Comparison of ENCODE assay signal across 25 cellular contexts in the genomic region with DNA sequence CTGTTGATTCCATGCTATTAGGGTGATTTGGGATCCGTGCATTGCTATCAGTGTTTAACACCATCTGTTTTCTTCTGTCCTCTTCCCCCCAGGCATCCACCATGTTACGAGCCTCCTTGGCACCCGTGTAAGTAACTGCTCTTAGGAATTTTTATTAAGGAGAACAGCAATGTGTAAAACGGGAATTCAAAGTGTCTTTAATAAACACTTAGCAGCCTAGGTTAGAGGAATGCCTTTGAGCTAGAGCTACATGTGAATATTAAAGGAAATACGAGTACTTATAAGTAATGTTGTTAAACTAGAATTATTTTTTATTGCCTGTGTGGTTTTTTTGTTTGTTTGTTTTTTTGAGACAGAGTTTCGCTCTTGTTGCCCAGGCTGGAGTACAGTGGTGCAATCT.
"Had no signal": no experiment of that assay in that cellular context is flagged by ENCODE, and none has a peak within 500 bp of the region (broad histone marks: within the 10 kb centered on the region; RNA-seq: fewer than 3 reads in every experiment).

No MANE protein-coding gene starts in this region.

- ATAC-seq: left cardiac atrium; left lobe of liver; lower lobe of right lung; natural killer cell; right lobe of liver; stimulated activated memory B cell treated with anti-CD40 and anti-IgM and Interleukin-4, amounts not matched to agents 10 μg/mL and 1 μg/mL and 100 μg/mL, for 72 hours; stimulated activated naive CD8-positive, alpha-beta T cell treated with anti-CD3 and anti-CD28 coated beads, Interleukin-15, amount 100 ng/mL, for 72 hours had no signal

- H3K4me1 Mint-ChIP-seq: naive B cell; natural killer cell; stimulated activated memory B cell treated with anti-CD40 and anti-IgM and Interleukin-4, amounts not matched to agents 10 μg/mL and 1 μg/mL and 100 μg/mL, for 72 hours had no signal

- H3K9me3 Mint-ChIP-seq: naive B cell; natural killer cell; stimulated activated memory B cell treated with anti-CD40 and anti-IgM and Interleukin-4, amounts not matched to agents 10 μg/mL and 1 μg/mL and 100 μg/mL, for 72 hours; stimulated activated naive CD8-positive, alpha-beta T cell treated with anti-CD3 and anti-CD28 coated beads, Interleukin-15, amount 100 ng/mL, for 72 hours; type B pancreatic cell had no signal

- H3K36me3 Mint-ChIP-seq: naive B cell, natural killer cell had no signal

- H3K4me3 ChIP-seq: lower lobe of right lung, ovary, right atrium auricular region, right lobe of liver, smooth muscle cell, tibial nerve, uterus had no signal

- H3K27ac Mint-ChIP-seq: naive B cell; natural killer cell; progenitor cell of endocrine pancreas; stimulated activated memory B cell treated with anti-CD40 and anti-IgM and Interleukin-4, amounts not matched to agents 10 μg/mL and 1 μg/mL and 100 μg/mL, for 72 hours; stimulated activated naive CD8-positive, alpha-beta T cell treated with anti-CD3 and anti-CD28 coated beads, Interleukin-15, amount 100 ng/mL, for 72 hours; type B pancreatic cell had no signal

- DNase-seq: hippocampal formation; kidney glomerular epithelial cell; left cardiac atrium; lower lobe of right lung; mammary epithelial cell; mesenchymal stem cell; naive B cell; natural killer cell; ovary; right lobe of liver; stimulated activated CD4-positive, alpha-beta T cell treated with anti-CD3 and anti-CD28 coated beads, Interleukin-1b, Interleukin-23, amount 100 ng/mL, for 48 hours; stimulated activated CD4-positive, alpha-beta T cell treated with anti-CD3 and anti-CD28 coated beads, Interleukin-2, amount 100 ng/mL, for 48 hours; stimulated activated CD4-positive, alpha-beta T cell treated with anti-CD3 and anti-CD28 coated beads, Interleukin-4, amount 100 ng/mL, for 4 hours; stimulated activated CD8-positive, alpha-beta memory T cell treated with anti-CD3 and anti-CD28 coated beads, Interleukin-4, amount 100 ng/mL, for 48 hours; stimulated activated naive CD4-positive, alpha-beta T cell treated with Interleukin-2 at 50 U/mL for 16 hours; stimulated activated naive CD8-positive, alpha-beta T cell treated with anti-CD3 and anti-CD28 coated beads, Interleukin-15, amount 100 ng/mL, for 72 hours; substantia nigra; uterus had no signal

- H3K36me3 ChIP-seq: lower lobe of right lung, ovary, right atrium auricular region, right lobe of liver, uterus had no signal

- H3K4me1 ChIP-seq: lower lobe of right lung, right atrium auricular region, right lobe of liver, uterus had no signal

- H3K9me3 ChIP-seq: lower lobe of right lung, ovary, right atrium auricular region, right lobe of liver, tibial nerve, uterus had no signal

- H3K27me3 Mint-ChIP-seq: naive B cell; progenitor cell of endocrine pancreas; stimulated activated memory B cell treated with anti-CD40 and anti-IgM and Interleukin-4, amounts not matched to agents 10 μg/mL and 1 μg/mL and 100 μg/mL, for 72 hours; stimulated activated naive CD8-positive, alpha-beta T cell treated with anti-CD3 and anti-CD28 coated beads, Interleukin-15, amount 100 ng/mL, for 72 hours; type B pancreatic cell had no signal

- H3K4me3 Mint-ChIP-seq: naive B cell; natural killer cell; stimulated activated memory B cell treated with anti-CD40 and anti-IgM and Interleukin-4, amounts not matched to agents 10 μg/mL and 1 μg/mL and 100 μg/mL, for 72 hours; stimulated activated naive CD8-positive, alpha-beta T cell treated with anti-CD3 and anti-CD28 coated beads, Interleukin-15, amount 100 ng/mL, for 72 hours; type B pancreatic cell had no signal

- H3K27ac ChIP-seq: lower lobe of right lung, ovary, right atrium auricular region, right lobe of liver, tibial nerve, uterus had no signal
